Comparison of ENCODE assay signal across 9 cellular contexts in genomic region chr11:10898763-10899541, GRCh38. TPM values are rescaled to one million over a fixed set of nuclear protein-coding genes. Genes with fewer than 3 reads are reported as not detected.
DNase-seq lines count a peak whose midpoint lies in the region; TF ChIP-seq lines count a peak whose summit lies in the region.
"Had no signal": no experiment of that assay in that cellular context is flagged by ENCODE, and none has a peak within 500 bp of the region (broad histone marks: within the 10 kb centered on the region; RNA-seq: fewer than 3 reads in every experiment).

No MANE protein-coding gene starts in this region.

- intact Hi-C loops in CD14-positive monocyte (cut with micrococcal nuclease) (loop anchor here in 1 of 2 donors (2.0 kb wide), 2 partner anchors 16 to 40 kb away; partner anchors contain the start of gene ZBED5), PC-9 (cut with micrococcal nuclease; ENCODE audit: unreplicated experiment) (loop anchor here (2.0 kb wide), 2 partner anchors 40 to 90 kb away; partner anchors contain the start of genes EIF4G2 and ZBED5), esophagus muscularis mucosa (cut with DNase I) (loop anchor here (5.0 kb wide), 1 partner anchor 37 kb away; no protein-coding TSS in a partner anchor), prostate gland (cut with DNase I) (loop anchor here (5.0 kb wide), 1 partner anchor 42 kb away; the partner anchor contains the start of gene ZBED5)

- CTCF ChIA-PET in PC-9 (lab: Charles Lee) = no interaction called here

- H3K27ac ChIP-seq in PC-9 (peak overlapping the region; percentile 98), esophagus muscularis mucosa (replicated peaks in 1 of 4) (peak overlapping the region; percentile 87 to 93 (median 88)), prostate gland (peak overlapping the region; percentile 88 to 92)

- H3K27me3 ChIP-seq in PC-9 (ENCODE audit: insufficient read depth, low read depth) (no peaks in the 10 kb centered on the region), esophagus muscularis mucosa (no peaks in the 10 kb centered on the region), prostate gland (replicated peaks; ENCODE audit: insufficient read depth) (no peaks in the 10 kb centered on the region)

- TF ChIP-seq EP300 in esophagus muscularis mucosa (IDR thresholded peaks at IDR 0.05) = no peak

- DNase-seq in CD14-positive monocyte (ENCODE audit: low spot score) (peak; percentile 63), PC-9 (peak in 1 of 2 experiments; percentile 44), esophagus muscularis mucosa (ENCODE audit: extremely low spot score) (no peak), prostate gland (ENCODE audit: low spot score) (no peak), cortex of kidney (lab: John Stamatoyannopoulos, UW) (no peak), LoVo (ENCODE audit: low spot score) (no peak)
- no peak for DNase-seq in activated CD4-positive, CD25-positive, alpha-beta regulatory T cell treated with anti-CD3 and anti-CD28 coated beads, Interleukin-2, amount 50 U/mL, for 72 hours
- DNase-seq in activated CD8-positive, alpha-beta memory T cell treated with anti-CD3 and anti-CD28 coated beads for 24 hours = no peak
- DNase-seq: DND-41 had no signal

- H4K20me1 ChIP-seq in PC-9 (ENCODE audit: insufficient read depth) = no peaks in the 10 kb centered on the region

- H3K79me2 ChIP-seq in PC-9 (ENCODE audit: low read depth) = peaks cover 8% of the 10 kb centered on the region; the same call in 1 of the 2 replicates

- H3K4me2 ChIP-seq in PC-9 = peak overlapping the region; percentile 93

- peaks cover 61% of the 10 kb centered on the region for H3K4me1 Mint-ChIP-seq in CD14-positive monocyte

- H3K36me3 ChIP-seq in PC-9 (ENCODE audit: low read depth) = no peaks in the 10 kb centered on the region
- H3K36me3 ChIP-seq in esophagus muscularis mucosa = no peaks in the 10 kb centered on the region
- no peaks in the 10 kb centered on the region for H3K36me3 ChIP-seq in prostate gland

- no peaks in the 10 kb centered on the region for H3K9me2 ChIP-seq in PC-9 (ENCODE audit: insufficient read depth)

- peak overlapping the region; percentile 71 for H2AFZ ChIP-seq in PC-9

- H3K4me1 ChIP-seq in PC-9 (replicated peaks; ENCODE audit: insufficient read depth) = peaks cover 63% of the 10 kb centered on the region
- peaks cover 35 to 45% (median 40%) of the 10 kb centered on the region in 4 donors for H3K4me1 ChIP-seq in esophagus muscularis mucosa
- H3K4me1 ChIP-seq in prostate gland (replicated peaks) = peaks cover 20% of the 10 kb centered on the region

- no peak for TF ChIP-seq POLR2A in esophagus muscularis mucosa (IDR thresholded peaks at IDR 0.05; ENCODE audit: low read depth)
- TF ChIP-seq POLR2A in prostate gland (IDR thresholded peaks at IDR 0.05) = no peak

- 75% methylated on average over 8 of the region's 8 CpGs for WGBS in esophagus muscularis mucosa
- 73% methylated on average over 8 of the region's 8 CpGs for WGBS in prostate gland

- TF ChIP-seq CTCF in CD14-positive monocyte (IDR thresholded peaks at IDR 0.05) (no peak), PC-9 (conservative IDR thresholded peaks at IDR 0.05) (no peak), esophagus muscularis mucosa (IDR thresholded peaks at IDR 0.05) (no peak), prostate gland (IDR thresholded peaks at IDR 0.05) (no peak)

- H3K9me3 Mint-ChIP-seq in CD14-positive monocyte = peaks cover 0 to 3% (median 2%) of the 10 kb centered on the region in 7 donors

- H3K36me3 Mint-ChIP-seq in CD14-positive monocyte = peaks cover 10 to 11% of the 10 kb centered on the region in 2 donors

- H3K4me3 Mint-ChIP-seq in CD14-positive monocyte = peak overlapping the region; percentile 41 to 46

- H3K4me3 ChIP-seq in PC-9 (peak overlapping the region; percentile 48), esophagus muscularis mucosa (no peak overlapping the region), prostate gland (no peak overlapping the region)

- peaks cover 53% of the 10 kb centered on the region for H3F3A ChIP-seq in PC-9 (ENCODE audit: insufficient read depth, low read depth)

- H3K9me3 ChIP-seq in PC-9 (ENCODE audit: insufficient read depth, low read depth) (no peaks in the 10 kb centered on the region), esophagus muscularis mucosa (no peaks in the 10 kb centered on the region), prostate gland (no peaks in the 10 kb centered on the region)

- peak overlapping the region; percentile 99 to 100 (median 99) for H3K27ac Mint-ChIP-seq in CD14-positive monocyte

- BruUV-seq in PC-9 (replicated peaks; lab: Mats Ljungman, UMichigan) = no TSS peak

- POLR2A ChIA-PET in PC-9 (lab: Charles Lee; ENCODE audit: unreplicated experiment) = interaction anchor here (0.6 to 0.7 kb wide), 2 partner anchors 35 to 41 kb away, joined by 4 to 6 read pairs; partner anchors contain the start of gene ZBED5

- H3K27me3 Mint-ChIP-seq in CD14-positive monocyte (ENCODE audit: low read depth in 3 of 3) = peaks cover 0 to 6% (median 2%) of the 10 kb centered on the region in 3 donors

RNA-seq across cellular contexts. Expression of gene ZBED5, which starts 41.1 kb away (rescaled TPM):
- polyA plus RNA-seq in CD14-positive monocyte = 10 to 100 TPM in 1 of 2 donors, 1 to 10 TPM in 1; 8.1 to 10.3 TPM
- 14.7 and 21.5 TPM in 2 replicates for total RNA-seq in PC-9 (2021)
- total RNA-seq in esophagus muscularis mucosa = 10 to 100 TPM; 27.3 to 36.5 (median 28.3) TPM
- total RNA-seq in prostate gland = 10 to 100 TPM; 26.2 to 33.0 TPM
